ENCODE assay signal across 10 cellular contexts in the genomic region with DNA sequence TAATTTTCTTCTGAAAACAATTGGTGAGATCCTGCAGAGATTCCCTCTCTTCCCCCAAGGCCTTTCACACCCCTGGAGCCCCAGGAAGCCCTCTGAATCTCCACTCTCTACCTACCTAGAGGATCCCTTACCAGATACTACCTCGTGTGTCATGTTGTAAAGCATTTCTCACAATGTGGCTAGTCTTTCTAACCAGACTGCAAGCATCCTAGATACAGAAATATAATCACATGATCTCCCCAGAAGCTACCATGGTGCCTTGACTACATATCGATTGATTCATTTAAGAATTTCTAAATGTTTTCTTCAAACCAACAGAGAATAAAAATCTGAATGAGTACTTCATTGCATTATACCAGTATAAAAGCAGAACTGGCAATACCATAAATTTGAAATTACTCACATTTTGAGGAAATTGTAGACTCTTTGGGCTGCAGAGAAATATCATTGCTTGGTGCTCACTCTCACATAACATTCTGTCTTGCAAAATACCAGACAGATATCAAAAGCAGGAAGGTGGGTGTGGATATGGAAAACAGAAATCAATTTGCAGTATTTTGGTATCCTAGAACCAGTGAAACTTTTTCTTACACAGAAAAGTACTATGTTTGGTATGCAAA.
DNase-seq lines count a peak whose midpoint lies in the region; ATAC-seq and TF ChIP-seq lines count a peak whose summit lies in the region.
"Had no signal": no experiment of that assay in that cellular context is flagged by ENCODE, and none has a peak within 500 bp of the region (broad histone marks: within the 10 kb centered on the region; RNA-seq: fewer than 3 reads in every experiment).

No MANE protein-coding gene starts in this region.

- no peak for DNase-seq in activated naive CD4-positive, alpha-beta T cell treated with Interleukin-2 at 50 U/mL for 16 hours
- no peak for DNase-seq in T-helper 2 cell treated with Interferon-gamma antibody and Interleukin-4, amounts not matched to agents 5 μg/mL and 100 μg/mL, for 36 hours (ENCODE audit: low spot score)
- DNase-seq in memory B cell (ENCODE audit: low spot score in 2 of 2), result no peak
- DNase-seq in tibial nerve (ENCODE audit: low spot score in 2 of 2), result no peak
- DNase-seq in NCI-H187 (lab: John Stamatoyannopoulos, UW), result no peak
- DNase-seq in NCI-H1436 treated with DMSO at 0.1 percent for 48 hours (lab: John Stamatoyannopoulos, UW), result no peak
- DNase-seq in NCI-H82 treated with DMSO at 0.1 percent for 48 hours (lab: John Stamatoyannopoulos, UW; ENCODE audit: unreplicated experiment), result no peak
- DNase-seq: activated effector memory CD4-positive, alpha-beta T cell treated with Interleukin-2 at 50 U/mL for 16 hours; NCI-H1930 had no signal

- H3K36me3 Mint-ChIP-seq in activated naive CD4-positive, alpha-beta T cell treated with anti-CD3 and anti-CD28 coated beads, Interleukin-2, amount 50 U/mL, for 24 hours, result peaks cover 25% of the 10 kb centered on the region
- peaks cover 13% of the 10 kb centered on the region for H3K36me3 Mint-ChIP-seq in T-helper 2 cell treated with Interferon-gamma antibody and Interleukin-4, amounts not matched to agents 5 μg/mL and 100 μg/mL, for 36 hours (ENCODE audit: low read depth)
- H3K36me3 Mint-ChIP-seq in memory B cell, result peaks cover 16% of the 10 kb centered on the region

- no peaks in the 10 kb centered on the region for H3K9me3 Mint-ChIP-seq in activated naive CD4-positive, alpha-beta T cell treated with anti-CD3 and anti-CD28 coated beads, Interleukin-2, amount 50 U/mL, for 24 hours
- no peaks in the 10 kb centered on the region for H3K9me3 Mint-ChIP-seq in T-helper 2 cell treated with Interferon-gamma antibody and Interleukin-4, amounts not matched to agents 5 μg/mL and 100 μg/mL, for 36 hours
- peaks cover under 1% of the 10 kb centered on the region for H3K9me3 Mint-ChIP-seq in memory B cell

- H3K36me3 ChIP-seq in tibial nerve, result no peaks in the 10 kb centered on the region

- H3K27me3 Mint-ChIP-seq in activated naive CD4-positive, alpha-beta T cell treated with anti-CD3 and anti-CD28 coated beads, Interleukin-2, amount 50 U/mL, for 24 hours, result no peaks in the 10 kb centered on the region
- no peaks in the 10 kb centered on the region for H3K27me3 Mint-ChIP-seq in T-helper 2 cell treated with Interferon-gamma antibody and Interleukin-4, amounts not matched to agents 5 μg/mL and 100 μg/mL, for 36 hours (ENCODE audit: low read depth)
- no peaks in the 10 kb centered on the region for H3K27me3 Mint-ChIP-seq in memory B cell

- peaks cover 0 to 63% (median 27%) of the 10 kb centered on the region in 4 donors for H3K4me1 ChIP-seq in tibial nerve

- TF ChIP-seq POLR2A in tibial nerve (IDR thresholded peaks at IDR 0.05), result no peak

- TF ChIP-seq CTCF in tibial nerve (IDR thresholded peaks at IDR 0.05), result no peak

- TF ChIP-seq EP300 in tibial nerve (IDR thresholded peaks at IDR 0.05), result no peak

- 50 to 63% methylated on average over 2 of the region's 2 CpGs for WGBS in tibial nerve, 2 donors

- no peak for ATAC-seq in memory B cell (ENCODE audit: low read depth)

- no peaks in the 10 kb centered on the region for H3K9me3 ChIP-seq in tibial nerve

- H3K27ac ChIP-seq in tibial nerve, result peak overlapping the region in 3 of 4 donors; percentile 8 to 88 (median 81)

- H3K27ac Mint-ChIP-seq in activated naive CD4-positive, alpha-beta T cell treated with anti-CD3 and anti-CD28 coated beads, Interleukin-2, amount 50 U/mL, for 24 hours, result peak overlapping the region; percentile 73
- peak overlapping the region; percentile 4 for H3K27ac Mint-ChIP-seq in T-helper 2 cell treated with Interferon-gamma antibody and Interleukin-4, amounts not matched to agents 5 μg/mL and 100 μg/mL, for 36 hours
- H3K27ac Mint-ChIP-seq in memory B cell, result peak overlapping the region; percentile 58

- H3K4me3 Mint-ChIP-seq in activated naive CD4-positive, alpha-beta T cell treated with anti-CD3 and anti-CD28 coated beads, Interleukin-2, amount 50 U/mL, for 24 hours, result peak overlapping the region; percentile 2
- H3K4me3 Mint-ChIP-seq in T-helper 2 cell treated with Interferon-gamma antibody and Interleukin-4, amounts not matched to agents 5 μg/mL and 100 μg/mL, for 36 hours, result no peak overlapping the region
- H3K4me3 Mint-ChIP-seq in memory B cell, result no peak overlapping the region

- H3K4me3 ChIP-seq in tibial nerve, result no peak overlapping the region

- H3K27me3 ChIP-seq in tibial nerve, result no peaks in the 10 kb centered on the region

- peaks cover 83% of the 10 kb centered on the region for H3K4me1 Mint-ChIP-seq in activated naive CD4-positive, alpha-beta T cell treated with anti-CD3 and anti-CD28 coated beads, Interleukin-2, amount 50 U/mL, for 24 hours
- H3K4me1 Mint-ChIP-seq in T-helper 2 cell treated with Interferon-gamma antibody and Interleukin-4, amounts not matched to agents 5 μg/mL and 100 μg/mL, for 36 hours (ENCODE audit: low read depth), result peaks cover 49% of the 10 kb centered on the region
- peaks cover 31% of the 10 kb centered on the region for H3K4me1 Mint-ChIP-seq in memory B cell

Comparison
In these comparisons a context has a peak if more than half of its experiments do, and no peak if none do; other contexts are left out.
1. H3K27ac Mint-ChIP-seq: peak in every context shown above with its lines; median percentile 73 in activated naive CD4-positive, alpha-beta T cell treated with anti-CD3 and anti-CD28 coated beads, Interleukin-2, amount 50 U/mL, for 24 hours; 58 in memory B cell; 4 in T-helper 2 cell treated with Interferon-gamma antibody and Interleukin-4, amounts not matched to agents 5 μg/mL and 100 μg/mL, for 36 hours.